8 cellular contexts compared by ENCODE assay signal in the genomic region with DNA sequence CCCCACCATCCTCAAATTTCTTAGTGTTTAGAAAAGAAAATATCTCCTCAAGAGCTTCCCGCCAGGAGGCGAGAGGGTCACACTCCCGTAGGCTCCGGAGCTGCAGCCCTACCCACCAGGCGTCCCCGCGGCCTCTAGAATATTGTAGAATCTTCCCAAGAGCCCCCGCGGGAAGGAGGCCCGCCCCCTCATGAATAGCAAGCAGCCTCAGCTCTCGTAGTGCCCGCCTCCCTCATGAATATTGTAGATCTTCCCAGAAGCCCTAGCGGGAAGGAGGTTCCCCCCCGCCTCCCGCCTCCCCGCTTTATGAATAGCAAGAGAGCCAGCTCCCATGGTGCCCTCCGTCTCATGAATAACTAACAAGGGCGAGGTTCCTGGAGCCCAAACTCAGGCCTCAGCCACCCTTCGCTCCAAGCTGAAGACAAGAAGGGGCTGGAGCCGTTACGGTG. TPM values are rescaled to one million over a fixed set of nuclear protein-coding genes. Genes with fewer than 3 reads are reported as not detected.
DNase-seq lines count a peak whose midpoint lies in the region; ATAC-seq and TF ChIP-seq lines count a peak whose summit lies in the region.

A gene with protein sequence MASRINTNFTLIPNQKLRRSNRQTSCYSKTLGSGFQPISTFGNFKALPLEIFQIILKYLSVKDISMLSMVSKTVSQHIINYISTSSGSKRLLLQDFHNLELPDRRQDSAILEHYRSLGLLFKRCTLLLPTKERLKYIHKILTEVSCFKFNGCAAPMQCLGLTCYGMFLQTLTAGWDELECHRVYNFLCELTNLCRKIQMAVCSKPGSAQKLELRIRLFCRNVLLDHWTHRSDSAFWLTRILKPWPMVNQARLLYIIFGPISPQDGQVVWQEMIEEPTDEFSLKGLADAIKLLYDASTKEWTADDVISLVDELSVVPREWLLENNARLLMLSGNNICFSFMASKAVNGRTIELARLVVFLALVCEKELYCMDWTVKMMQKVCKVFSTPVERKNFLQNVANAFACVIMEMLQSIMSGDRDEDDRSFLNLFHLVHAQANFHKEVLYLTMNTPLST (minus strand): TSS at position 114 of the 449 bp plus-strand sequence. CDS start 4,378 bp downstream, outside the sequence.

- no peaks in the 10 kb centered on the region for H4K20me1 ChIP-seq in BLaER1 treated with 17β-estradiol and CSF1 and Interleukin-3, amounts not matched to agents 10 nM and 100 nM

- H3K9ac ChIP-seq in BLaER1 treated with 17β-estradiol and CSF1 and Interleukin-3, amounts not matched to agents 10 nM and 100 nM = peak within 1 kb of the TSS; percentile 15 to 55 (median 48); a peak in 15 of 22 replicates

- H3K4me3 Mint-ChIP-seq in endothelial cell (ENCODE audit: unreplicated experiment) = no peak within 1 kb of the TSS
- peak within 1 kb of the TSS; percentile 74 for H3K4me3 Mint-ChIP-seq in memory B cell

- peaks cover 0 to 13% (median 4%) of the 10 kb centered on the region in 11 experiments; a peak in 7 of 22 replicates for H3K9me3 ChIP-seq in BLaER1 treated with 17β-estradiol and CSF1 and Interleukin-3, amounts not matched to agents 10 nM and 100 nM (replicated peaks in 1 of 11)

- H3K27ac ChIP-seq in BLaER1 treated with 17β-estradiol and CSF1 and Interleukin-3, amounts not matched to agents 10 nM and 100 nM = peak within 1 kb of the TSS in 10 of 11 experiments; percentile 34 to 72 (median 65); a peak in 18 of 22 replicates

- no peaks in the 10 kb centered on the region for H3K27me3 ChIP-seq in BLaER1 treated with 17β-estradiol and CSF1 and Interleukin-3, amounts not matched to agents 10 nM and 100 nM

- no peaks in the 10 kb centered on the region for H3K36me3 ChIP-seq in BLaER1 treated with 17β-estradiol and CSF1 and Interleukin-3, amounts not matched to agents 10 nM and 100 nM

- ATAC-seq in memory B cell (ENCODE audit: low read depth) = peak; percentile 98
- no peak for ATAC-seq in HG03439 (IDR thresholded peaks at IDR 0.05; ENCODE audit: unreplicated experiment)

- no peaks in the 10 kb centered on the region for H3K4me1 Mint-ChIP-seq in endothelial cell (ENCODE audit: unreplicated experiment)
- H3K4me1 Mint-ChIP-seq in memory B cell = peaks cover 2% of the 10 kb centered on the region

- H3K4me1 ChIP-seq in BLaER1 treated with 17β-estradiol and CSF1 and Interleukin-3, amounts not matched to agents 10 nM and 100 nM = peaks cover 0 to 17% (median 12%) of the 10 kb centered on the region in 10 experiments; a peak in 17 of 20 replicates

- H3K4me3 ChIP-seq in BLaER1 treated with 17β-estradiol and CSF1 and Interleukin-3, amounts not matched to agents 10 nM and 100 nM = peak within 1 kb of the TSS in 8 of 10 experiments; percentile 4 to 38 (median 28); a peak in 10 of 20 replicates

- H3K9me3 Mint-ChIP-seq in endothelial cell (ENCODE audit: unreplicated experiment) (no peaks in the 10 kb centered on the region), memory B cell (no peaks in the 10 kb centered on the region)

- TF ChIP-seq CTCF in endothelial cell (IDR thresholded peaks at IDR 0.05; ENCODE audit: unreplicated experiment) = no peak

- H3K36me3 Mint-ChIP-seq in endothelial cell (ENCODE audit: low read depth, unreplicated experiment) (no peaks in the 10 kb centered on the region), memory B cell (no peaks in the 10 kb centered on the region)

- DNase-seq in NCI-H146 (lab: John Stamatoyannopoulos, UW) (peak; percentile 61), activated T-cell treated with anti-CD3 and anti-CD28 coated beads for 24 hours (ENCODE audit: low read depth) (peak; percentile 77), endothelial cell (ENCODE audit: low spot score) (peak; percentile 56), memory B cell (ENCODE audit: low spot score in 2 of 2) (peak; percentile 56 to 61), NCI-H524 (lab: John Stamatoyannopoulos, UW) (no peak)
- DNase-seq in stimulated activated CD4-positive, alpha-beta T cell treated with anti-CD3 and anti-CD28 coated beads, TNF-alpha, amount 100 ng/mL, for 24 hours (ENCODE audit: low read depth in 3 of 3) = peak; percentile 65 to 79 (median 72)

- H3K27me3 Mint-ChIP-seq in endothelial cell (ENCODE audit: unreplicated experiment) = no peaks in the 10 kb centered on the region
- no peaks in the 10 kb centered on the region for H3K27me3 Mint-ChIP-seq in memory B cell

- H3K27ac Mint-ChIP-seq in endothelial cell (ENCODE audit: unreplicated experiment) (no peak within 1 kb of the TSS), memory B cell (peak within 1 kb of the TSS; percentile 23)

- peak within 1 kb of the TSS; percentile 42 to 75 (median 62) for H3K4me2 ChIP-seq in BLaER1 treated with 17β-estradiol and CSF1 and Interleukin-3, amounts not matched to agents 10 nM and 100 nM

RNA-seq across cellular contexts. Expression of the gene that starts here (rescaled TPM):
- total RNA-seq in endothelial cell (ENCODE audit: unreplicated experiment) = not detected

Comparison
In these comparisons a context has a peak if more than half of its experiments do, and no peak if none do; other contexts are left out.
1. Peak in DNase-seq in endothelial cell; RNA of the gene not detected or under 1 TPM.
2. DNase-seq: peak in NCI-H146 (single experiment), activated T-cell treated with anti-CD3 and anti-CD28 coated beads for 24 hours (single experiment), memory B cell (2 of 2) and stimulated activated CD4-positive, alpha-beta T cell treated with anti-CD3 and anti-CD28 coated beads, TNF-alpha, amount 100 ng/mL, for 24 hours (3 of 3); none in NCI-H524 (0 of 2).